10 cellular contexts compared by ENCODE assay signal in the genomic region with DNA sequence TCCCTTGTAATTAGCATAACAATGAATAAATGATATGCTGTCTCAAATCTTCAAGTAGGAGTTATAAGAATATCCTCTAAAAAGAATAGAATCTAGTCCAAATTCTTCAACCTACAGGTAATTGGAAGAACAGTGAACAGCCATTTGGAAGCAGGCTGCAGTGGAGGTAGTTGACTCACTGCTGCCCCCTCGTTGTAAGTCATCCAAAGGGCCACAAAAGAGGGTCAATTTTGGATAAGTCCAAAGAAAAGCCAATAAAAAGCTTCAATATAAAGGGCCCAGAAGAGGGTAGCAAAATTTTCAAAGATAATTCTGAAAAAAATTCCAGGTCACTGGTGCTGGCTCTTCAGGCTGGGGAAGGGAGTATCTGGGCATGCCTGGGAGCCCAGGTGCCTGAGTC.
A peak's percentile ranks its signal among the peaks of the same experiment; 100 is the strongest.
DNase-seq lines count a peak whose midpoint lies in the region; ATAC-seq, FAIRE-seq and TF ChIP-seq lines count a peak whose summit lies in the region.
"Had no signal": no experiment of that assay in that cellular context is flagged by ENCODE, and none has a peak within 500 bp of the region (broad histone marks: within the 10 kb centered on the region; RNA-seq: fewer than 3 reads in every experiment).

No MANE protein-coding gene starts in this region.

- CTCF ChIA-PET in HepG2 (lab: Yijun Ruan, JAX; ENCODE audit: low intra/inter-chr PET ratio, low total read pairs), result interaction anchor here (2.0 kb wide), 1 partner anchor 282 kb away, joined by 15 read pairs; no protein-coding TSS in a partner anchor
- CTCF ChIA-PET in naive thymus-derived CD4-positive, alpha-beta T cell (lab: Charles Lee), result no interaction called here

- ATAC-seq in HepG2, result peak; percentile 69
- no peak for ATAC-seq in naive thymus-derived CD4-positive, alpha-beta T cell
- ATAC-seq: T-cell had no signal

- H3K9me2 ChIP-seq in DOHH2 (replicated peaks; ENCODE audit: control insufficient read depth, low read length), result no peaks in the 10 kb centered on the region

- peaks cover 0 to 12% (median 1%) of the 10 kb centered on the region in 11 donors for H3K9me3 Mint-ChIP-seq in naive thymus-derived CD4-positive, alpha-beta T cell

- H3K4me3 ChIP-seq in DOHH2 (ENCODE audit: low read length) (no peak overlapping the region), astrocyte of the cerebellum (ENCODE audit: low read depth, low read length) (no peak overlapping the region), HepG2 (replicated peaks in 1 of 3; ENCODE audit: insufficient read depth in 1 of 3, low read depth in 2 of 3, low read length in 3 of 3) (no peak overlapping the region)
- H3K4me3 ChIP-seq in naive thymus-derived CD4-positive, alpha-beta T cell (ENCODE audit: low read length), result no peak overlapping the region

- no peaks in the 10 kb centered on the region for H3F3A ChIP-seq in DOHH2 (ENCODE audit: control insufficient read depth, insufficient read depth)

- in situ Hi-C loops in astrocyte of the cerebellum (cut with HindIII; ENCODE audit: low sequenced_read_pairs), result no loop called here
- in situ Hi-C loops in HepG2 (cut with HindIII; ENCODE audit: extremely low pct_ligation_motif_present, low pct_unique_long_range_greater_than_20kb), result loop anchor here (10.0 kb wide), 1 partner anchor 280 kb away; no protein-coding TSS in a partner anchor

- H3K36me3 Mint-ChIP-seq in naive thymus-derived CD4-positive, alpha-beta T cell, result no peaks in the 10 kb centered on the region
- H3K36me3 Mint-ChIP-seq: T-cell had no signal

- intact Hi-C loops in HepG2 (cut with micrococcal nuclease; ENCODE audit: unreplicated experiment), result loop anchor here (1.0 to 5.0 kb wide), 4 partner anchors 122 to 642 kb away; no protein-coding TSS in a partner anchor
- intact Hi-C loops in naive thymus-derived CD4-positive, alpha-beta T cell (cut with micrococcal nuclease), result no loop called here

- POLR2A ChIA-PET in HepG2 (lab: Yijun Ruan, JAX), result no interaction called here
- POLR2A ChIA-PET in naive thymus-derived CD4-positive, alpha-beta T cell (lab: Charles Lee), result no interaction called here

- DNase-seq in HTR-8/SVneo (ENCODE audit: insufficient read length, low spot score) (peak; percentile 11), astrocyte of the cerebellum (ENCODE audit: low read depth) (no peak), HepG2 (ENCODE audit: low spot score) (peak; percentile 24), D341Med (ENCODE audit: low spot score) (no peak)
- DNase-seq in naive thymus-derived CD4-positive, alpha-beta T cell, result no peak
- no peak for DNase-seq in NK-92 treated with Interleukin-12 subunit alpha and Interleukin-12 subunit beta, amount 100 ng/mL, for 24 hours (lab: John Stamatoyannopoulos, UW)
- no peak for DNase-seq in activated CD8-positive, alpha-beta memory T cell treated with anti-CD3 and anti-CD28 coated beads, Interleukin-2, amount 50 U/mL, for 4 hours
- DNase-seq: amniotic stem cell, T-cell had no signal

- H3K9me3 ChIP-seq in DOHH2 (ENCODE audit: control insufficient read depth, insufficient read depth, low read length) (no peaks in the 10 kb centered on the region), HepG2 (ENCODE audit: low read length) (no peaks in the 10 kb centered on the region)
- H3K9me3 ChIP-seq in naive thymus-derived CD4-positive, alpha-beta T cell (ENCODE audit: control insufficient read depth in 2 of 3, low read length in 3 of 3), result no peaks in the 10 kb centered on the region

- H3K79me2 ChIP-seq in DOHH2 (ENCODE audit: control insufficient read depth, low read length) (no peaks in the 10 kb centered on the region), HepG2 (ENCODE audit: insufficient read depth, low read length) (no peaks in the 10 kb centered on the region)

- no peaks in the 10 kb centered on the region for H3K4me1 Mint-ChIP-seq in naive thymus-derived CD4-positive, alpha-beta T cell
- H3K4me1 Mint-ChIP-seq: T-cell had no signal

- FAIRE-seq in HTR-8/SVneo (lab: Jason Lieb, UNC) (no peak), HepG2 (lab: Jason Lieb, UNC) (peak; percentile 36)

- no peak overlapping the region for H2AFZ ChIP-seq in HepG2 (ENCODE audit: low read length)

- H3K4me1 ChIP-seq in DOHH2 (ENCODE audit: control insufficient read depth, low read length) (no peaks in the 10 kb centered on the region), HepG2 (ENCODE audit: insufficient read depth, low read length) (no peaks in the 10 kb centered on the region)
- H3K4me1 ChIP-seq in naive thymus-derived CD4-positive, alpha-beta T cell (ENCODE audit: control insufficient read depth in 2 of 2, insufficient read depth in 2 of 2, low read length in 2 of 2), result no peaks in the 10 kb centered on the region

- H3K4me2 ChIP-seq in DOHH2 (ENCODE audit: low read length) (no peak overlapping the region), HepG2 (ENCODE audit: low read depth, low read length) (no peak overlapping the region)

- BruUV-seq in HepG2 (replicated peaks; lab: Mats Ljungman, UMichigan), result no TSS peak

- H3K27me3 ChIP-seq in DOHH2 (ENCODE audit: control insufficient read depth, low read length), result no peaks in the 10 kb centered on the region
- H3K27me3 ChIP-seq in HepG2 (ENCODE audit: control insufficient read depth in 1 of 2, insufficient read depth in 2 of 2, low read length in 2 of 2), result no peaks in the 10 kb centered on the region; a peak in 1 of 5 replicates
- no peaks in the 10 kb centered on the region for H3K27me3 ChIP-seq in naive thymus-derived CD4-positive, alpha-beta T cell (ENCODE audit: control insufficient read depth in 2 of 2, insufficient read depth in 2 of 2, low read length in 2 of 2)

- H4K20me1 ChIP-seq in DOHH2 (ENCODE audit: control insufficient read depth, insufficient read depth, low read depth, low read length) (no peaks in the 10 kb centered on the region), HepG2 (ENCODE audit: insufficient read depth, low read length) (no peaks in the 10 kb centered on the region)

- H3K36me3 ChIP-seq in DOHH2 (ENCODE audit: control insufficient read depth, low read length) (no peaks in the 10 kb centered on the region), HepG2 (replicated peaks in 1 of 2; ENCODE audit: control insufficient read depth in 1 of 2, insufficient read depth in 2 of 2, low read length in 2 of 2) (no peaks in the 10 kb centered on the region)
- no peaks in the 10 kb centered on the region for H3K36me3 ChIP-seq in naive thymus-derived CD4-positive, alpha-beta T cell (ENCODE audit: control insufficient read depth in 2 of 3, insufficient read depth in 3 of 3, low read length in 3 of 3)

- peak; percentile 44; the same call in 1 of the 2 replicates for TF ChIP-seq RAD21 in HepG2 (CRISPR knock-in tag; IDR thresholded peaks at IDR 0.05)

- H3K27ac Mint-ChIP-seq in naive thymus-derived CD4-positive, alpha-beta T cell, result no peak overlapping the region
- H3K27ac Mint-ChIP-seq: T-cell had no signal

- TF ChIP-seq POLR2A in HepG2 (IDR thresholded peaks at IDR 0.05; ENCODE audit: insufficient read depth in 1 of 2, low read depth in 2 of 2, low read length in 2 of 2), result no peak

- no peak overlapping the region for H3K4me3 Mint-ChIP-seq in naive thymus-derived CD4-positive, alpha-beta T cell
- H3K4me3 Mint-ChIP-seq: T-cell had no signal

- H3K27me3 Mint-ChIP-seq in naive thymus-derived CD4-positive, alpha-beta T cell, result peaks cover 0 to 4% (median under 1%) of the 10 kb centered on the region in 5 donors
- H3K27me3 Mint-ChIP-seq: T-cell had no signal

- WGBS in HepG2 (ENCODE audit: low lambda C conversion rate), result 0% methylated on average over 1 of the region's 1 CpG

- no peak overlapping the region for H3K9ac ChIP-seq in HepG2 (ENCODE audit: insufficient read depth, low read depth, low read length)

- peak; percentile 57 for TF ChIP-seq CTCF in DOHH2 (IDR thresholded peaks at IDR 0.05; ENCODE audit: low read depth, low read length, poor library complexity, severe bottlenecking)
- TF ChIP-seq CTCF in astrocyte of the cerebellum (IDR thresholded peaks at IDR 0.05; ENCODE audit: low read depth, low read length, missing control alignments), result peak; percentile 11
- TF ChIP-seq CTCF in HepG2 (CRISPR knock-in tag; IDR thresholded peaks at IDR 0.05), result peak; percentile 32; the same call in 1 of the 2 replicates

- TF ChIP-seq EP300 in HepG2 (IDR thresholded peaks at IDR 0.05; ENCODE audit: low read depth in 2 of 2, low read length in 2 of 2), result no peak
- no peak for TF ChIP-seq EP300 in HepG2 (CRISPR knock-in tag; IDR thresholded peaks at IDR 0.05; ENCODE audit: borderline replicate concordance)

- H3K27ac ChIP-seq in DOHH2 (ENCODE audit: low read depth, low read length) (no peak overlapping the region), HepG2 (ENCODE audit: extremely low read length, insufficient read depth, low read length) (no peak overlapping the region)
- H3K27ac ChIP-seq in naive thymus-derived CD4-positive, alpha-beta T cell (ENCODE audit: low read depth, low read length), result no peak overlapping the region

TF ChIP-seq in HepG2, 621 proteins besides CTCF, POLR2A, EP300 and RAD21 (continues in another document):
- TF ChIP-seq SMC3 (IDR thresholded peaks at IDR 0.05; ENCODE audit: low read length) (peak; percentile 57), HNF1A (IDR thresholded peaks at IDR 0.05; ENCODE audit: low read depth) (no peak), HNF1A (CRISPR knock-in tag; IDR thresholded peaks at IDR 0.05; ENCODE audit: borderline replicate concordance) (no peak)

Comparison
In these comparisons a context has a peak if more than half of its experiments do, and no peak if none do; other contexts are left out.
1. DNase-seq: peak in HTR-8/SVneo (single experiment) and HepG2 (single experiment); none in astrocyte of the cerebellum (single experiment), naive thymus-derived CD4-positive, alpha-beta T cell (0 of 9), NK-92 treated with Interleukin-12 subunit alpha and Interleukin-12 subunit beta, amount 100 ng/mL, for 24 hours (single experiment), activated CD8-positive, alpha-beta memory T cell treated with anti-CD3 and anti-CD28 coated beads, Interleukin-2, amount 50 U/mL, for 4 hours (single experiment) and D341Med (single experiment).
2. Peak in every context shown above with its lines, with median percentiles within 50 percentile points of each other: CTCF ChIP-seq.